ENCODE assay signal across 2 cellular contexts in genomic region chr20:46468508-46468907, GRCh38.
TF ChIP-seq lines count a peak whose summit lies in the region.

No MANE protein-coding gene starts in this region.

TF ChIP-seq in GM23338, 12 proteins besides CTCF, POLR2A, EP300 and RAD21:
- TF ChIP-seq POLR2AphosphoS5 (IDR thresholded peaks at IDR 0.05; ENCODE audit: low read depth) (no peak), REST (IDR thresholded peaks at IDR 0.05; ENCODE audit: unreplicated experiment) (no peak), EZH2 (IDR thresholded peaks at IDR 0.05; ENCODE audit: low read depth, unreplicated experiment) (no peak), CREB1 (CRISPR knock-in tag; IDR thresholded peaks at IDR 0.05; ENCODE audit: low read depth) (no peak), ZNF462 (CRISPR knock-in tag; IDR thresholded peaks at IDR 0.05) (no peak), ETS1 (IDR thresholded peaks at IDR 0.05) (no peak), ZNF331 (CRISPR knock-in tag; IDR thresholded peaks at IDR 0.05; ENCODE audit: low read depth) (no peak), EZH2phosphoT487 (IDR thresholded peaks at IDR 0.05; ENCODE audit: unreplicated experiment) (no peak), NANOG (IDR thresholded peaks at IDR 0.05; ENCODE audit: borderline replicate concordance) (no peak), STAT1 (IDR thresholded peaks at IDR 0.05; ENCODE audit: unreplicated experiment) (no peak), JUNB (IDR thresholded peaks at IDR 0.05; ENCODE audit: unreplicated experiment) (no peak), ZNF114 (CRISPR knock-in tag; IDR thresholded peaks at IDR 0.05) (no peak)

TF ChIP-seq in K562, 482 proteins besides CTCF, POLR2A, EP300 and RAD21 (continued from another document):
- TF ChIP-seq ZBTB33 (CRISPR knock-in tag; IDR thresholded peaks at IDR 0.05) (no peak), BRF2 (IDR thresholded peaks at IDR 0.05; ENCODE audit: borderline replicate concordance, insufficient read depth, insufficient read length) (no peak), ZNF507 (tag; conservative IDR thresholded peaks at IDR 0.05) (no peak), ZNF23 (CRISPR knock-in tag; IDR thresholded peaks at IDR 0.05) (no peak)
